In genomic region chr10:43689955-43690771, GRCh38 we compare ENCODE assay signal across 8 cellular contexts. TPM values are rescaled to one million over a fixed set of nuclear protein-coding genes. Genes with fewer than 3 reads are reported as not detected.
DNase-seq lines count a peak whose midpoint lies in the region; ATAC-seq, FAIRE-seq and TF ChIP-seq lines count a peak whose summit lies in the region.

No MANE protein-coding gene starts in this region.

- H3K9ac ChIP-seq in K562 (ENCODE audit: insufficient read depth in 1 of 2, low read depth in 2 of 2, low read length in 2 of 2): peak overlapping the region; percentile 3 to 87; a peak in 2 of 4 replicates

- in situ Hi-C loops in K562 (cut with MboI): no loop called here

- H3K9me3 ChIP-seq in K562 (replicated peaks; ENCODE audit: control insufficient read depth, insufficient read depth, low read depth, low read length) (no peaks in the 10 kb centered on the region), iPS DF 6.9 (ENCODE audit: control insufficient read depth, insufficient read depth, low read length) (no peaks in the 10 kb centered on the region), sigmoid colon (no peaks in the 10 kb centered on the region)

- H2AFZ ChIP-seq in K562 (ENCODE audit: low read depth, low read length): peak overlapping the region; percentile 87

- TF ChIP-seq POLR2A in K562 (conservative IDR thresholded peaks at IDR 0.05): no peak
- no peak for TF ChIP-seq POLR2A in sigmoid colon (IDR thresholded peaks at IDR 0.05)

- H3K4me1 ChIP-seq in K562 (replicated peaks in 1 of 2; ENCODE audit: control insufficient read depth in 2 of 2, insufficient read depth in 2 of 2, low read length in 2 of 2): peaks cover 0 to 22% of the 10 kb centered on the region in 2 experiments; a peak in 2 of 5 replicates
- H3K4me1 ChIP-seq in iPS DF 6.9 (ENCODE audit: control insufficient read depth, insufficient read depth, low read length): no peaks in the 10 kb centered on the region
- peaks cover 0 to 24% (median 14%) of the 10 kb centered on the region in 4 donors for H3K4me1 ChIP-seq in sigmoid colon

- H3K4me2 ChIP-seq in K562 (ENCODE audit: insufficient read depth, low read length): peak overlapping the region; percentile 85

- no peaks in the 10 kb centered on the region; the same call in 1 of the 2 replicates for H4K20me1 ChIP-seq in K562 (replicated peaks; ENCODE audit: control insufficient read depth, insufficient read depth, low read length)

- peak; percentile 78 for TF ChIP-seq RAD21 in K562 (CRISPR knock-in tag; conservative IDR thresholded peaks at IDR 0.05 in 1 of 2, IDR thresholded peaks at IDR 0.05 in 1 of 2)

- intact Hi-C loops in K562 (cut with micrococcal nuclease): loop anchor here (5.0 kb wide), 2 partner anchors 97 to 697 kb away; partner anchors contain the start of gene CXCL12
- intact Hi-C loops in sigmoid colon (cut with DNase I): loop anchor here (1.0 to 10.0 kb wide), 3 partner anchors 215 to 621 kb away; no protein-coding TSS in a partner anchor

- peak; percentile 48 for FAIRE-seq in K562 (lab: Jason Lieb, UNC)

- CTCF ChIA-PET in K562 (lab: Yijun Ruan, JAX; ENCODE audit: low intra/inter-chr PET ratio): interaction anchor here (0.6 kb wide), 2 partner anchors 596 to 1037 kb away, joined by 3 read pairs; no protein-coding TSS in a partner anchor

- TF ChIP-seq EP300 in K562 (IDR thresholded peaks at IDR 0.05; ENCODE audit: low read length): no peak
- TF ChIP-seq EP300 in sigmoid colon (IDR thresholded peaks at IDR 0.05): no peak

- 5% methylated on average over 64 of the region's 65 CpGs for WGBS in K562 (ENCODE audit: insufficient coverage, low coverage, missing lambda C conversion rate)
- no CpG with 5 or more reads among the region's 65 CpGs for WGBS in iPS DF 6.9 (ENCODE audit: insufficient coverage, insufficient read length)
- 2% methylated on average over 65 of the region's 65 CpGs for WGBS in sigmoid colon, 2 donors

- peak; percentile 99 for ATAC-seq in K562

- BruUV-seq in K562 (replicated peaks; lab: Mats Ljungman, UMichigan): no TSS peak

- DNase-seq in GM03348 (ENCODE audit: low spot score) (peak; percentile 95), H7 (peak; percentile 97), UCSD-AML1 (lab: John Stamatoyannopoulos, UW; ENCODE audit: unreplicated experiment) (peak; percentile 80), K562 (ENCODE audit: extremely low read depth in 1 of 4, low spot score in 3 of 4) (peak; percentile 89 to 92 (median 92)), iPS DF 6.9 (ENCODE audit: low read depth, low spot score) (no peak), sigmoid colon (peak; percentile 91), GOT3 (lab: John Stamatoyannopoulos, UW) (no peak)

- POLR2A ChIA-PET in K562 (lab: Yijun Ruan, JAX): interaction anchor here (0.6 to 1.0 kb wide), 4 partner anchors 10 to 195 kb away, joined by 3 to 4 read pairs (median 3); no protein-coding TSS in a partner anchor

- no peaks in the 10 kb centered on the region for H3K36me3 ChIP-seq in H7 (replicated peaks; ENCODE audit: control insufficient read depth, insufficient read depth, low read length)
- H3K36me3 ChIP-seq in K562 (ENCODE audit: control insufficient read depth, insufficient read depth, low read length): no peaks in the 10 kb centered on the region
- no peaks in the 10 kb centered on the region for H3K36me3 ChIP-seq in iPS DF 6.9 (ENCODE audit: control insufficient read depth, insufficient read depth, low read length)
- no peaks in the 10 kb centered on the region for H3K36me3 ChIP-seq in sigmoid colon

- H3K79me2 ChIP-seq in K562 (ENCODE audit: control insufficient read depth, insufficient read depth, low read length): no peaks in the 10 kb centered on the region

- H3K4me3 ChIP-seq in H7 (ENCODE audit: insufficient read depth, low read depth, low read length) (peak overlapping the region; percentile 59), K562 (peak overlapping the region; percentile 31), iPS DF 6.9 (ENCODE audit: low read length) (peak overlapping the region; percentile 21; the same call in 1 of the 2 replicates), sigmoid colon (peak overlapping the region; percentile 40 to 58 (median 55))

- TF ChIP-seq CTCF in LNCAP (IDR thresholded peaks at IDR 0.05) (peak; percentile 95), K562 (IDR thresholded peaks at IDR 0.05 in 2 of 3, conservative IDR thresholded peaks at IDR 0.05 in 1 of 3; ENCODE audit: insufficient read depth in 2 of 3, low read depth in 1 of 3, low read length in 3 of 3) (peak; percentile 87 to 92 (median 87)), sigmoid colon (IDR thresholded peaks at IDR 0.05) (peak; percentile 70 to 98 (median 78))

- H3K27me3 ChIP-seq in H7 (ENCODE audit: control insufficient read depth, insufficient read depth, low read length): peaks cover 21% of the 10 kb centered on the region
- H3K27me3 ChIP-seq in K562 (ENCODE audit: control insufficient read depth in 2 of 2, insufficient read depth in 2 of 2, low read length in 2 of 2): peaks cover 21 to 59% of the 10 kb centered on the region in 2 experiments
- H3K27me3 ChIP-seq in iPS DF 6.9 (ENCODE audit: control insufficient read depth, insufficient read depth, low read length): peaks cover 3% of the 10 kb centered on the region; the same call in 1 of the 2 replicates
- H3K27me3 ChIP-seq in sigmoid colon: no peaks in the 10 kb centered on the region

- no peaks in the 10 kb centered on the region for H3K9me1 ChIP-seq in K562 (ENCODE audit: control insufficient read depth, insufficient read depth, low read length)

- H3K27ac ChIP-seq in K562 (ENCODE audit: extremely low read depth, low read depth, low read length): no peak overlapping the region
- H3K27ac ChIP-seq in iPS DF 6.9 (ENCODE audit: low read length): no peak overlapping the region
- H3K27ac ChIP-seq in sigmoid colon: peak overlapping the region; percentile 74 to 78 (median 76)

TF ChIP-seq in K562, 482 proteins besides CTCF, POLR2A, EP300 and RAD21 (continues in another document):
- no peak for TF ChIP-seq SMARCC2 (IDR thresholded peaks at IDR 0.05; ENCODE audit: low read depth)
- 0 out of 2 replicates have a peak, but pooled peaks have one; percentile 17 for TF ChIP-seq CREB3L1 (IDR thresholded peaks at IDR 0.05; ENCODE audit: borderline replicate concordance, low read depth)
- no peak for TF ChIP-seq E2F4 (CRISPR knock-in tag; IDR thresholded peaks at IDR 0.05; ENCODE audit: low read depth)
- 0 out of 2 replicates have a peak, but pooled peaks have one; percentile 36 for TF ChIP-seq ETS1 (conservative IDR thresholded peaks at IDR 0.05; ENCODE audit: control insufficient read depth, low read depth, low read length)
- no peak for TF ChIP-seq CBFB (CRISPR knock-in tag; IDR thresholded peaks at IDR 0.05)
- TF ChIP-seq GATAD2A (IDR thresholded peaks at IDR 0.05): no peak
- TF ChIP-seq POLR2G (IDR thresholded peaks at IDR 0.05; ENCODE audit: low read depth, low read length): peak; percentile 37; the same call in 1 of the 2 replicates

RNA-seq across cellular contexts. Expression of gene ZNF32, which starts 41.5 kb away (rescaled TPM):
- 24.8 and 27.5 TPM in 2 replicates for total RNA-seq in H7 (2014; rRNA removed; shearing (Covaris generic))
- 14.9 and 16.7 TPM in 2 replicates for total RNA-seq in K562 (2011; cell fraction: chromatin; rRNA removed; ENCODE audit: low replicate concordance)
- 14.5 and 19.6 TPM in 2 replicates for total RNA-seq in K562 (2011; cell fraction: nucleolus; rRNA removed)
- 14.4 and 19.2 TPM in 2 replicates for total RNA-seq in K562 (2011; cell fraction: nucleoplasm; rRNA removed)
- total RNA-seq in K562 (2014; rRNA removed) (17.3 and 19.8 TPM in 2 replicates), K562 (2014; rRNA removed; fragmentation: Illumina TruSeq; extraction: Trizol) (31.8 and 34.7 TPM in 2 replicates), K562 (2015; rRNA removed; fragmentation: Illumina TruSeq; extraction: Trizol) (21.4 and 22.3 TPM in 2 replicates), K562 (2021) (20.3 and 22.3 TPM in 2 replicates), sigmoid colon (100 to 1,000 TPM in 2 of 4 donors, 10 to 100 TPM in 2; 72.1 to 108 (median 94.6) TPM)
- polyA plus RNA-seq in K562 (2011; rRNA removed) (40.5 and 57.0 TPM in 2 replicates), K562 (2014; fragmentation: Illumina TruSeq; extraction: Trizol) (29.5 and 30.7 TPM in 2 replicates), K562 (2014; fragmentation: Nextera tagmentation; extraction: Ambion mirVana) (10 to 100 TPM; 18.3 to 26.3 TPM), K562 (2014; rRNA removed) (28.4 TPM in 2 replicates), sigmoid colon (10 to 100 TPM; 21.3 to 31.2 (median 21.9) TPM)
- polyA plus RNA-seq in K562 (2011; cell fraction: cytosol; rRNA removed): 14.8 and 19.1 TPM in 2 replicates
- 25.6 and 26.6 TPM in 2 replicates for polyA plus RNA-seq in K562 (2011; cell fraction: nucleus; rRNA removed)
- polyA plus RNA-seq in K562 (2012): 19.9 and 24.6 TPM in 2 replicates
- polyA minus RNA-seq in K562 (2011; rRNA and poly(A)+ RNA removed): 25.2 and 28.4 TPM in 2 replicates
- polyA minus RNA-seq in K562 (2011; cell fraction: cytosol; rRNA and poly(A)+ RNA removed): 4.7 and 5.0 TPM in 2 replicates
- polyA minus RNA-seq in K562 (2011; cell fraction: nucleus; rRNA and poly(A)+ RNA removed): 6.2 and 17.2 TPM in 2 replicates

Comparison
In these comparisons a context has a peak if more than half of its experiments do, and no peak if none do; other contexts are left out.
1. DNase-seq: peak in GM03348 (single experiment), H7 (single experiment), UCSD-AML1 (single experiment), K562 (4 of 4) and sigmoid colon (single experiment); none in iPS DF 6.9 (single experiment) and GOT3 (single experiment).
2. H3K27ac ChIP-seq: peak in sigmoid colon (4 of 4); none in K562 (single experiment) and iPS DF 6.9 (single experiment).
3. Peak in every context shown above with its lines, with median percentiles within 50 percentile points of each other: H3K4me3 ChIP-seq and CTCF ChIP-seq.